Comparison of ENCODE assay signal across 9 cellular contexts in the genomic region with DNA sequence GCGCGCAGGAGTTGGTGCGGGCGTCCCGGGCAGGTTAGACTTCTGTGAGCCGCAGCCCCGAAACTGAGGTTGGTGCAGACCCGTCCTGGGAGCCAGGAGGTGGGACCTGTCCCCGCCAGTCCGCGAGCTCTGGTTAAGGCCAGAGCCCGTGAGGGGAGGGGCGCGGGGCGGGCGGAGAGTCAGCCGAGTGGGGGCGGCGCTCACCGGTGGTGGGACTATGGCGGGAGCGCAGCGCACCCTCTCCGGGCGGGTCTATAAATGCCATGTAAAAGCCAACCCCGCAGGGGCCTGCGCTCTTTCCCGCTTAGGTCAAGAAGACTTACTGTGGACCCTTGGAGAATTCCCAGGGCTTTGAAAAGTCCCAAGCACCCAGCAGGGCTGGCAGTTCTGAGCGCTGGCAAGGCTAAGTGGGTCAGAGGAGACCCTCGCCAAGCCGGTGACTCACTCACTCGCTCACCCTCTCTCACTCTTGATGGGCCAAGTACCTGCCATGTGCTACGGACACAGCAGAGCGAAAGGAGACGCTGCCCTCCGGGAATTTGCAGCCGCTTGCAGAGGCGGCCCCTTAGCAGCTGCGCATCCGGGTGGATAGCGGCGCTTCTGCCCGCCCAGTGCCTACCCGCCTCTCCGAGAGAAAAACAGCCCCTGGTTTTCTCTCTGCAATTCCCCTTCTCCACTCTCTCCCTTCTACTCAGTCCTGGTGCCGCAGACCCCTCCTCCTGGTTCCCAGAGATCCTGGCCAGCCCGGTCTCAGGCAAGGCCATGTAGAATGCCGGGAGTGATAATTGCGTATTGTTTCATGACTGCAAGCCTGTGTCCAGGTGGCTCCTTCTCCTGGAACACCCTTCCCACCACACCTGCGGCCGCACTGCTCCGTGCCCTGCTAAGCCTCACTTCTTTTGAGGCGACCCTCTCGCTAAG. TPM values are rescaled to one million over a fixed set of nuclear protein-coding genes. Genes with fewer than 3 reads are reported as not detected.
A peak's percentile ranks its signal among the peaks of the same experiment; 100 is the strongest.
DNase-seq lines count a peak whose midpoint lies in the region; ATAC-seq and TF ChIP-seq lines count a peak whose summit lies in the region.
"Had no signal": no experiment of that assay in that cellular context is flagged by ENCODE, and none has a peak within 500 bp of the region (broad histone marks: within the 10 kb centered on the region; RNA-seq: fewer than 3 reads in every experiment).

A gene (minus strand): TSS at position 110 of the 921 bp plus-strand sequence. CDS start 19,607 bp downstream, outside the sequence.

- no peak within 1 kb of the TSS for H3K14ac ChIP-seq in neuronal stem cell (ENCODE audit: low read length)

- peak within 1 kb of the TSS; percentile 100 for H3K4me2 ChIP-seq in neuronal stem cell (ENCODE audit: insufficient read depth, low read length, poor library complexity, severe bottlenecking)

- H3K23ac ChIP-seq in neuronal stem cell (ENCODE audit: low read depth, low read length, poor library complexity): peak within 1 kb of the TSS; percentile 62

- BruUV-seq in Panc1 (replicated peaks; lab: Mats Ljungman, UMichigan): no TSS peak

- H2BK120ac ChIP-seq in neuronal stem cell (ENCODE audit: low read depth, low read length): no peak within 1 kb of the TSS

- CTCF ChIA-PET in Panc1 (lab: Charles Lee): no interaction called here

- no peak within 1 kb of the TSS for H2AK5ac ChIP-seq in neuronal stem cell (ENCODE audit: low read depth, low read length)

- H3K36me3 ChIP-seq in Panc1 (ENCODE audit: control insufficient read depth, insufficient read depth, low read length): no peaks in the 10 kb centered on the region
- no peaks in the 10 kb centered on the region for H3K36me3 ChIP-seq in neuronal stem cell (replicated peaks in 1 of 2; ENCODE audit: control insufficient read depth in 2 of 2, insufficient read depth in 2 of 2, low read length in 2 of 2)

- no CpG with 5 or more reads among the region's 54 CpGs for WGBS in neuronal stem cell (ENCODE audit: extremely low coverage in 2 of 2, insufficient read length in 2 of 2, insufficient replicate concordance in 1 of 2), 2 donors

- no peak within 1 kb of the TSS for H4K91ac ChIP-seq in neuronal stem cell (ENCODE audit: low read depth, low read length, poor library complexity)

- H2AFZ ChIP-seq in neuronal stem cell (ENCODE audit: low read length): peak within 1 kb of the TSS; percentile 91

- H3K4ac ChIP-seq in neuronal stem cell (ENCODE audit: low read length): no peak within 1 kb of the TSS

- H2BK12ac ChIP-seq in neuronal stem cell (ENCODE audit: low read length): no peak within 1 kb of the TSS

- H3K9me3 ChIP-seq in Panc1 (ENCODE audit: control insufficient read depth, insufficient read depth, low read depth, low read length) (no peaks in the 10 kb centered on the region), neuronal stem cell (replicated peaks in 1 of 2; ENCODE audit: control insufficient read depth in 2 of 2, insufficient read depth in 1 of 2, low read depth in 1 of 2, low read length in 2 of 2) (peaks cover 0 to 4% of the 10 kb centered on the region in 2 donors)

- intact Hi-C loops in Panc1 (cut with micrococcal nuclease; ENCODE audit: unreplicated experiment): no loop called here

- no peak for TF ChIP-seq CTCF in Panc1 (IDR thresholded peaks at IDR 0.05)

- peak; percentile 86 for DNase-seq in ELF-1 (ENCODE audit: low read depth, low spot score)
- no peak for DNase-seq in Panc1 (ENCODE audit: low read depth, low spot score)
- peak; percentile 78 for DNase-seq in globus pallidus (ENCODE audit: low spot score)
- DNase-seq in neuronal stem cell (ENCODE audit: low spot score): peak; percentile 58
- no peak for DNase-seq in NCI-H2107 (lab: John Stamatoyannopoulos, UW)
- no peak for DNase-seq in stimulated activated CD4-positive, alpha-beta T cell treated with anti-CD3 and anti-CD28 coated beads, Interleukin-12 subunit alpha, Interleukin-12 subunit beta, amount 100 ng/mL, for 4 hours
- DNase-seq in NOMO-1 (lab: John Stamatoyannopoulos, UW; ENCODE audit: unreplicated experiment in 2 of 2): no peak

- in situ Hi-C loops in Panc1 (cut with HindIII; ENCODE audit: low pct_unique_long_range_greater_than_20kb, low sequenced_read_pairs): no loop called here

- H2BK15ac ChIP-seq in neuronal stem cell (ENCODE audit: low read length): peak within 1 kb of the TSS; percentile 1

- no peak within 1 kb of the TSS for H2BK5ac ChIP-seq in neuronal stem cell (ENCODE audit: low read length)

- H3K18ac ChIP-seq in neuronal stem cell (ENCODE audit: low read length): peak within 1 kb of the TSS; percentile 83

- POLR2A ChIA-PET in Panc1 (lab: Charles Lee): no interaction called here

- no peaks in the 10 kb centered on the region for H3K79me1 ChIP-seq in neuronal stem cell (ENCODE audit: low read depth, low read length)

- H3K27ac ChIP-seq in Panc1 (ENCODE audit: low read length) (no peak within 1 kb of the TSS), neuronal stem cell (replicated peaks; ENCODE audit: low read length) (no peak within 1 kb of the TSS)

- H3K9ac ChIP-seq in neuronal stem cell (ENCODE audit: low read depth, low read length, poor library complexity): no peak within 1 kb of the TSS

- peak within 1 kb of the TSS; percentile 31 to 46 for H3K4me3 ChIP-seq in Panc1 (ENCODE audit: low read depth in 2 of 2, low read length in 2 of 2)
- peak within 1 kb of the TSS; percentile 29 to 75 for H3K4me3 ChIP-seq in neuronal stem cell (ENCODE audit: low read length in 2 of 2)

- ATAC-seq in Panc1 (peak; percentile 82), HG02763 (IDR thresholded peaks at IDR 0.05; ENCODE audit: unreplicated experiment) (no peak)
- ATAC-seq: HCT116 had no signal

- H3K4me1 ChIP-seq in Panc1 (ENCODE audit: control insufficient read depth, insufficient read depth, low read length): no peaks in the 10 kb centered on the region
- peaks cover 0 to 8% of the 10 kb centered on the region in 2 donors for H3K4me1 ChIP-seq in neuronal stem cell (ENCODE audit: control insufficient read depth in 2 of 2, insufficient read depth in 1 of 2, low read depth in 1 of 2, low read length in 2 of 2)

- H3K27me3 ChIP-seq in Panc1 (ENCODE audit: control insufficient read depth, insufficient read depth, low read length): peaks cover 14% of the 10 kb centered on the region
- peaks cover 0 to 68% (median 14%) of the 10 kb centered on the region in 3 experiments for H3K27me3 ChIP-seq in neuronal stem cell (ENCODE audit: control insufficient read depth in 3 of 3, insufficient read depth in 3 of 3, low read depth in 1 of 3, low read length in 3 of 3)

- no peak within 1 kb of the TSS for H4K8ac ChIP-seq in neuronal stem cell (ENCODE audit: low read depth, low read length)

RNA-seq across cellular contexts. Expression of the gene that starts here (rescaled TPM):
- 0.36 TPM for total RNA-seq in Panc1 (2021; ENCODE audit: unreplicated experiment)
- not detected for polyA plus RNA-seq in Panc1 (2012; ENCODE audit: insufficient read length)
- polyA plus RNA-seq in neuronal stem cell (2013, experiment 1 of 2): 0.57 TPM
- polyA plus RNA-seq in neuronal stem cell (2013, experiment 2 of 2): 0.60 TPM

Comparison
In these comparisons a context has a peak if more than half of its experiments do, and no peak if none do; other contexts are left out.
1. Peak in ATAC-seq and H3K4me3 ChIP-seq in Panc1; RNA of the gene not detected or under 1 TPM.
2. DNase-seq: peak in ELF-1 (single experiment), globus pallidus (single experiment) and neuronal stem cell (single experiment); none in Panc1 (single experiment), NCI-H2107 (single experiment), stimulated activated CD4-positive, alpha-beta T cell treated with anti-CD3 and anti-CD28 coated beads, Interleukin-12 subunit alpha, Interleukin-12 subunit beta, amount 100 ng/mL, for 4 hours (single experiment) and NOMO-1 (0 of 2).